In genomic region chr7:77710067-77710466, GRCh38 we compare ENCODE assay signal across 22 cellular contexts. TPM values are rescaled to one million over a fixed set of nuclear protein-coding genes. Genes with fewer than 3 reads are reported as not detected.
A peak's percentile ranks its signal among the peaks of the same experiment; 100 is the strongest.
DNase-seq lines count a peak whose midpoint lies in the region; ATAC-seq and TF ChIP-seq lines count a peak whose summit lies in the region.
"Had no signal": no experiment of that assay in that cellular context is flagged by ENCODE, and none has a peak within 500 bp of the region (broad histone marks: within the 10 kb centered on the region; RNA-seq: fewer than 3 reads in every experiment).

No MANE protein-coding gene starts in this region.

- no peak overlapping the region for H3K4me3 ChIP-seq in CD4-positive, alpha-beta memory T cell (ENCODE audit: low read length in 2 of 2)
- H3K4me3 ChIP-seq: BLaER1 treated with 17β-estradiol and CSF1 and Interleukin-3, amounts not matched to agents 10 nM and 100 nM; MG63; Peyer's patch had no signal

- H3K4me3 Mint-ChIP-seq in activated CD8-positive, alpha-beta T cell treated with anti-CD3 and anti-CD28 coated beads for 36 hours, result no peak overlapping the region
- H3K4me3 Mint-ChIP-seq in activated CD8-positive, alpha-beta T cell treated with anti-CD3 and anti-CD28 coated beads, Interleukin-2, amount 10 ng/mL, durations not matched to agents 7 days and 5 days, result no peak overlapping the region
- peak overlapping the region in 1 of 8 donors; percentile 18 for H3K4me3 Mint-ChIP-seq in CD4-positive, alpha-beta memory T cell
- no peak overlapping the region for H3K4me3 Mint-ChIP-seq in activated T-helper 17 cell treated with anti-CD3 and anti-CD28 coated beads, Interleukin-2, amount 50 U/mL, for 72 hours
- no peak overlapping the region for H3K4me3 Mint-ChIP-seq in naive B cell

- peaks cover 66% of the 10 kb centered on the region for H3K4me1 ChIP-seq in CD4-positive, alpha-beta memory T cell (ENCODE audit: insufficient read depth, low read length)
- H3K4me1 ChIP-seq: Peyer's patch had no signal

- CTCF ChIA-PET in activated CD8-positive, alpha-beta T cell treated with anti-CD3 and anti-CD28 coated beads for 36 hours (lab: Charles Lee), result interaction anchor here (0.9 to 1.0 kb wide), 2 partner anchors 50 to 123 kb away, joined by 3 to 4 read pairs; no protein-coding TSS in a partner anchor
- CTCF ChIA-PET in activated CD8-positive, alpha-beta T cell treated with anti-CD3 and anti-CD28 coated beads, Interleukin-2, amount 10 ng/mL, durations not matched to agents 7 days and 5 days (lab: Charles Lee), result interaction anchor here (1.1 to 1.3 kb wide), 2 partner anchors 50 to 51 kb away, joined by 3 read pairs; no protein-coding TSS in a partner anchor
- CTCF ChIA-PET in CD4-positive, alpha-beta memory T cell (lab: Charles Lee; ENCODE audit: partially characterized antibody), result interaction anchor here (1.2 kb wide), 1 partner anchor 55 kb away, joined by 4 read pairs; no protein-coding TSS in a partner anchor

- H3K9me3 ChIP-seq in CD4-positive, alpha-beta memory T cell (ENCODE audit: control insufficient read depth in 1 of 2, low read length in 2 of 2), result no peaks in the 10 kb centered on the region
- H3K9me3 ChIP-seq: MG63, Peyer's patch had no signal

- H3K9me3 Mint-ChIP-seq in activated CD8-positive, alpha-beta T cell treated with anti-CD3 and anti-CD28 coated beads for 36 hours, result no peaks in the 10 kb centered on the region
- H3K9me3 Mint-ChIP-seq in activated CD8-positive, alpha-beta T cell treated with anti-CD3 and anti-CD28 coated beads, Interleukin-2, amount 10 ng/mL, durations not matched to agents 7 days and 5 days (ENCODE audit: insufficient read depth), result no peaks in the 10 kb centered on the region
- peaks cover 0 to 2% (median 0%) of the 10 kb centered on the region in 8 donors for H3K9me3 Mint-ChIP-seq in CD4-positive, alpha-beta memory T cell
- no peaks in the 10 kb centered on the region for H3K9me3 Mint-ChIP-seq in activated T-helper 17 cell treated with anti-CD3 and anti-CD28 coated beads, Interleukin-2, amount 50 U/mL, for 72 hours
- H3K9me3 Mint-ChIP-seq in naive B cell, result no peaks in the 10 kb centered on the region

- H3K27ac ChIP-seq in CD4-positive, alpha-beta memory T cell (ENCODE audit: low read depth, low read length), result no peak overlapping the region
- H3K27ac ChIP-seq: BLaER1 treated with 17β-estradiol and CSF1 and Interleukin-3, amounts not matched to agents 10 nM and 100 nM; HL-60; KMS-11; Peyer's patch had no signal

- no peaks in the 10 kb centered on the region for H3K27me3 Mint-ChIP-seq in activated CD8-positive, alpha-beta T cell treated with anti-CD3 and anti-CD28 coated beads for 36 hours
- H3K27me3 Mint-ChIP-seq in activated CD8-positive, alpha-beta T cell treated with anti-CD3 and anti-CD28 coated beads, Interleukin-2, amount 10 ng/mL, durations not matched to agents 7 days and 5 days (ENCODE audit: low read depth), result no peaks in the 10 kb centered on the region
- H3K27me3 Mint-ChIP-seq in CD4-positive, alpha-beta memory T cell, result no peaks in the 10 kb centered on the region
- no peaks in the 10 kb centered on the region for H3K27me3 Mint-ChIP-seq in activated T-helper 17 cell treated with anti-CD3 and anti-CD28 coated beads, Interleukin-2, amount 50 U/mL, for 72 hours
- no peaks in the 10 kb centered on the region for H3K27me3 Mint-ChIP-seq in naive B cell

- intact Hi-C loops in activated CD8-positive, alpha-beta T cell treated with anti-CD3 and anti-CD28 coated beads for 36 hours (cut with micrococcal nuclease), result no loop called here
- intact Hi-C loops in CD4-positive, alpha-beta memory T cell (cut with micrococcal nuclease), result no loop called here

- H3K36me3 ChIP-seq in CD4-positive, alpha-beta memory T cell (ENCODE audit: insufficient read depth, low read length), result peaks cover 4% of the 10 kb centered on the region

- H3K27me3 ChIP-seq in CD4-positive, alpha-beta memory T cell (ENCODE audit: insufficient read depth, low read length), result no peaks in the 10 kb centered on the region
- H3K27me3 ChIP-seq: BLaER1 treated with 17β-estradiol and CSF1 and Interleukin-3, amounts not matched to agents 10 nM and 100 nM; MG63; Peyer's patch had no signal

- peaks cover 42% of the 10 kb centered on the region for H3K4me1 Mint-ChIP-seq in activated CD8-positive, alpha-beta T cell treated with anti-CD3 and anti-CD28 coated beads for 36 hours (ENCODE audit: low read depth)
- H3K4me1 Mint-ChIP-seq in activated CD8-positive, alpha-beta T cell treated with anti-CD3 and anti-CD28 coated beads, Interleukin-2, amount 10 ng/mL, durations not matched to agents 7 days and 5 days (ENCODE audit: low read depth), result peaks cover 16% of the 10 kb centered on the region
- peaks cover 32 to 62% (median 47%) of the 10 kb centered on the region in 4 donors for H3K4me1 Mint-ChIP-seq in CD4-positive, alpha-beta memory T cell
- H3K4me1 Mint-ChIP-seq in activated T-helper 17 cell treated with anti-CD3 and anti-CD28 coated beads, Interleukin-2, amount 50 U/mL, for 72 hours, result peaks cover 38% of the 10 kb centered on the region
- peaks cover 36 to 57% (median 48%) of the 10 kb centered on the region in 3 donors for H3K4me1 Mint-ChIP-seq in naive B cell

- POLR2A ChIA-PET in activated CD8-positive, alpha-beta T cell treated with anti-CD3 and anti-CD28 coated beads for 36 hours (lab: Charles Lee), result no interaction called here
- POLR2A ChIA-PET in activated CD8-positive, alpha-beta T cell treated with anti-CD3 and anti-CD28 coated beads, Interleukin-2, amount 10 ng/mL, durations not matched to agents 7 days and 5 days (lab: Charles Lee), result no interaction called here
- POLR2A ChIA-PET in CD4-positive, alpha-beta memory T cell (lab: Charles Lee; ENCODE audit: partially characterized antibody), result no interaction called here

- no peak for ATAC-seq in activated CD8-positive, alpha-beta T cell treated with anti-CD3 and anti-CD28 coated beads for 36 hours
- no peak for ATAC-seq in activated CD8-positive, alpha-beta T cell treated with anti-CD3 and anti-CD28 coated beads, Interleukin-2, amount 10 ng/mL, durations not matched to agents 7 days and 5 days
- no peak for ATAC-seq in activated T-helper 17 cell treated with anti-CD3 and anti-CD28 coated beads, Interleukin-2, amount 50 U/mL, for 72 hours (replicated peaks)
- ATAC-seq in naive B cell (ENCODE audit: low read depth in 2 of 2), result no peak
- ATAC-seq in GM21737 (IDR thresholded peaks at IDR 0.05; ENCODE audit: unreplicated experiment), result no peak
- ATAC-seq: HCT116 had no signal

- peak overlapping the region; percentile 28 for H3K27ac Mint-ChIP-seq in activated CD8-positive, alpha-beta T cell treated with anti-CD3 and anti-CD28 coated beads for 36 hours
- no peak overlapping the region for H3K27ac Mint-ChIP-seq in activated CD8-positive, alpha-beta T cell treated with anti-CD3 and anti-CD28 coated beads, Interleukin-2, amount 10 ng/mL, durations not matched to agents 7 days and 5 days
- peak overlapping the region in 5 of 7 donors; percentile 6 to 88 (median 15) for H3K27ac Mint-ChIP-seq in CD4-positive, alpha-beta memory T cell
- peak overlapping the region; percentile 20 for H3K27ac Mint-ChIP-seq in activated T-helper 17 cell treated with anti-CD3 and anti-CD28 coated beads, Interleukin-2, amount 50 U/mL, for 72 hours
- H3K27ac Mint-ChIP-seq in naive B cell, result peak overlapping the region in 4 of 6 donors; percentile 27 to 75 (median 40)

- DNase-seq in activated CD8-positive, alpha-beta T cell treated with anti-CD3 and anti-CD28 coated beads for 36 hours, result no peak
- DNase-seq in activated CD8-positive, alpha-beta T cell treated with anti-CD3 and anti-CD28 coated beads, Interleukin-2, amount 10 ng/mL, durations not matched to agents 7 days and 5 days, result no peak
- DNase-seq in CD4-positive, alpha-beta memory T cell, result no peak
- DNase-seq in naive B cell (no peak), MV-4-11 (lab: John Stamatoyannopoulos, UW) (no peak), NCI-H146 treated with DMSO at 0.1 percent for 48 hours (lab: John Stamatoyannopoulos, UW; ENCODE audit: unreplicated experiment) (no peak)
- DNase-seq: 8988T, DMS53, MG63, NCI-H1105, NCI-H1930, NCI-H2171, NCI-H510A, NCI-H82, Peyer's patch, Right ventricle myocardium superior had no signal

- TF ChIP-seq CTCF in activated CD8-positive, alpha-beta T cell treated with anti-CD3 and anti-CD28 coated beads for 36 hours (IDR thresholded peaks at IDR 0.05), result no peak

- peaks cover 32% of the 10 kb centered on the region for H3K36me3 Mint-ChIP-seq in activated CD8-positive, alpha-beta T cell treated with anti-CD3 and anti-CD28 coated beads for 36 hours (ENCODE audit: low read depth)
- peaks cover 26% of the 10 kb centered on the region for H3K36me3 Mint-ChIP-seq in activated CD8-positive, alpha-beta T cell treated with anti-CD3 and anti-CD28 coated beads, Interleukin-2, amount 10 ng/mL, durations not matched to agents 7 days and 5 days (ENCODE audit: low read depth)
- peaks cover 17 to 22% of the 10 kb centered on the region in 2 donors for H3K36me3 Mint-ChIP-seq in CD4-positive, alpha-beta memory T cell
- H3K36me3 Mint-ChIP-seq in activated T-helper 17 cell treated with anti-CD3 and anti-CD28 coated beads, Interleukin-2, amount 50 U/mL, for 72 hours (ENCODE audit: low read depth), result peaks cover 55% of the 10 kb centered on the region
- peaks cover 0 to 4% of the 10 kb centered on the region in 2 donors for H3K36me3 Mint-ChIP-seq in naive B cell

RNA-seq across cellular contexts. Expression of gene RSBN1L, which starts 13.8 kb away (rescaled TPM):
- total RNA-seq in activated CD8-positive, alpha-beta T cell treated with anti-CD3 and anti-CD28 coated beads for 36 hours, result 10 to 100 TPM; 16.5 to 21.9 TPM
- 10 to 100 TPM; 24.5 to 27.4 TPM for total RNA-seq in activated CD8-positive, alpha-beta T cell treated with anti-CD3 and anti-CD28 coated beads, Interleukin-2, amount 10 ng/mL, durations not matched to agents 7 days and 5 days
- 10 to 100 TPM; 45.0 to 51.0 TPM for total RNA-seq in CD4-positive, alpha-beta memory T cell
- polyA plus RNA-seq in CD4-positive, alpha-beta memory T cell, result 1 to 10 TPM; 6.3 to 7.6 TPM
- total RNA-seq in activated T-helper 17 cell treated with anti-CD3 and anti-CD28 coated beads, Interleukin-2, amount 50 U/mL, for 72 hours, result 10 to 100 TPM; 15.1 to 21.6 TPM
- polyA plus RNA-seq in naive B cell (ENCODE audit: low read depth in 6 of 6), result 10 to 100 TPM in 1 of 6 donors, 1 to 10 TPM in 5; 4.8 to 10.1 (median 9.2) TPM
